Comparison of ENCODE assay signal across 9 cellular contexts in the genomic region with DNA sequence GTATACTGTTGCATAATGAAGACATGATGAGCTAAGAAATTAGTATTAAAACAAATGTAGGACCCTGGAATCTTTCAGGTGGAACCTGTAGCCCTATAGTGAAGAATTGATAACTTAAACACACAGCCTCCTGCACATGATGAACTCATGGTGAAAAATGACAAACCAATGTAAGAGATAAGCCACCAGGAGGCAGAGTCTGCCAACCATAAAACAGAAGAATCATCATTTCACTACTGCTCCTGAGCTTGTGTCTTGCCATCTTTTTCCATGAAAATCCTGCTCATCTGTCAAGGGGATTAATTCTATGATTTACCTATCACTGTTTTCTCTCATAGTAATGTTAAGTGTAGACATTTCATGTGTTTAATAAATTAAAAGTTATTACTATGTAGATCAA.
DNase-seq lines count a peak whose midpoint lies in the region; ATAC-seq and TF ChIP-seq lines count a peak whose summit lies in the region.
"Had no signal": no experiment of that assay in that cellular context is flagged by ENCODE, and none has a peak within 500 bp of the region (broad histone marks: within the 10 kb centered on the region; RNA-seq: fewer than 3 reads in every experiment).

No MANE protein-coding gene starts in this region.

- no peaks in the 10 kb centered on the region for H3K9me3 ChIP-seq in right lobe of liver

- ATAC-seq in right lobe of liver (peak; percentile 58 to 67 (median 60)), HG03460 (IDR thresholded peaks at IDR 0.05; ENCODE audit: unreplicated experiment) (no peak), HG02885 (IDR thresholded peaks at IDR 0.05; ENCODE audit: poor library complexity, unreplicated experiment) (no peak), Right ventricle myocardium superior (ENCODE audit: poor library complexity) (no peak)

- H3K4me1 ChIP-seq in right lobe of liver: peaks cover 0 to 4% (median 0%) of the 10 kb centered on the region in 4 donors

- no peak for TF ChIP-seq POLR2A in right lobe of liver (IDR thresholded peaks at IDR 0.05)

- intact Hi-C loops in right lobe of liver (cut with DNase I): no loop called here
- intact Hi-C loops in posterior vena cava (cut with DNase I): loop anchor here in 1 of 2 donors (10.0 kb wide), 1 partner anchor 362 kb away; no protein-coding TSS in a partner anchor
- intact Hi-C loops in Right ventricle myocardium superior (cut with DNase I): no loop called here

- no peaks in the 10 kb centered on the region for H3K27me3 ChIP-seq in right lobe of liver

- H3K27ac ChIP-seq in right lobe of liver: no peak overlapping the region

- DNase-seq in AG09319 (ENCODE audit: extremely low read depth, low read depth) (no peak), KBM-7 (peak; percentile 50), astrocyte of the hippocampus (ENCODE audit: low read depth, low spot score) (peak; percentile 53), right lobe of liver (no peak), posterior vena cava (ENCODE audit: low spot score) (no peak), Right ventricle myocardium superior (no peak)
- DNase-seq: NCI-H187 had no signal

- no peak overlapping the region for H3K4me3 ChIP-seq in right lobe of liver

- in situ Hi-C loops in KBM-7 (cut with MboI; ENCODE audit: low pct_unique_long_range_greater_than_20kb, low sequenced_read_pairs): no loop called here

- TF ChIP-seq CTCF in AG09319 (IDR thresholded peaks at IDR 0.05; ENCODE audit: low read depth, low read length): peak; percentile 34
- peak; percentile 45 to 50 (median 47) for TF ChIP-seq CTCF in right lobe of liver (IDR thresholded peaks at IDR 0.05)

- no peaks in the 10 kb centered on the region for H3K36me3 ChIP-seq in right lobe of liver

Comparison
In these comparisons a context has a peak if more than half of its experiments do, and no peak if none do; other contexts are left out.
1. DNase-seq: peak in KBM-7 (single experiment) and astrocyte of the hippocampus (single experiment); none in AG09319 (single experiment), right lobe of liver (0 of 3), posterior vena cava (single experiment) and Right ventricle myocardium superior (single experiment).
2. ATAC-seq: peak in right lobe of liver (4 of 4); none in HG03460 (single experiment), HG02885 (single experiment) and Right ventricle myocardium superior (single experiment).